10 cellular contexts compared by ENCODE assay signal in genomic region chr18:27604583-27604982, GRCh38.
A peak's percentile ranks its signal among the peaks of the same experiment; 100 is the strongest.
DNase-seq lines count a peak whose midpoint lies in the region; ATAC-seq, FAIRE-seq and TF ChIP-seq lines count a peak whose summit lies in the region.
"Had no signal": no experiment of that assay in that cellular context is flagged by ENCODE, and none has a peak within 500 bp of the region (broad histone marks: within the 10 kb centered on the region; RNA-seq: fewer than 3 reads in every experiment).

No MANE protein-coding gene starts in this region.

- H3K4me3 ChIP-seq in HUES64 (ENCODE audit: low read length) (no peak overlapping the region), pancreas (no peak overlapping the region)
- H3K4me3 ChIP-seq: body of pancreas, suprapubic skin had no signal

- H3K36me3 ChIP-seq in HUES64 (ENCODE audit: insufficient read depth, low read length), result no peaks in the 10 kb centered on the region
- H3K36me3 ChIP-seq in pancreas, result no peaks in the 10 kb centered on the region
- H3K36me3 ChIP-seq: suprapubic skin had no signal

- H3K27me3 ChIP-seq in HUES64 (ENCODE audit: insufficient read depth, low read length) (no peaks in the 10 kb centered on the region), pancreas (no peaks in the 10 kb centered on the region)
- H3K27me3 ChIP-seq: body of pancreas, suprapubic skin had no signal

- WGBS in HUES64, result 38% methylated on average over 4 of the region's 4 CpGs
- 29 to 34% methylated on average over 4 of the region's 4 CpGs for WGBS in pancreas, 2 donors

- ATAC-seq in pancreas (peak; percentile 48 to 74 (median 70)), GM18858 (IDR thresholded peaks at IDR 0.05; ENCODE audit: unreplicated experiment) (no peak)

- peaks cover 15% of the 10 kb centered on the region for H3K4me1 ChIP-seq in HUES64 (ENCODE audit: insufficient read depth, low read length)
- peaks cover 0 to 5% (median 0%) of the 10 kb centered on the region in 3 donors for H3K4me1 ChIP-seq in pancreas
- H3K4me1 ChIP-seq: suprapubic skin had no signal

- H3K27ac ChIP-seq in HUES64 (ENCODE audit: low read depth, low read length), result peak overlapping the region; percentile 49; the same call in 1 of the 2 replicates
- no peak overlapping the region for H3K27ac ChIP-seq in epithelial cell of prostate
- no peak overlapping the region for H3K27ac ChIP-seq in pancreas
- H3K27ac ChIP-seq: body of pancreas, suprapubic skin had no signal

- no peaks in the 10 kb centered on the region for H3K9me3 ChIP-seq in HUES64 (ENCODE audit: insufficient read depth, low read depth, low read length)
- no peaks in the 10 kb centered on the region for H3K9me3 ChIP-seq in pancreas
- H3K9me3 ChIP-seq: body of pancreas, suprapubic skin had no signal

- no peak overlapping the region for H3K9ac ChIP-seq in HUES64 (ENCODE audit: low read depth, low read length)

- intact Hi-C loops in pancreas (cut with DNase I), result loop anchor here in 1 of 3 donors (10.0 kb wide), 1 partner anchor 150 kb away; no protein-coding TSS in a partner anchor

- peak; percentile 8 for DNase-seq in SK-N-DZ (ENCODE audit: low spot score)
- DNase-seq in epithelial cell of prostate (ENCODE audit: low read depth, low spot score), result peak; percentile 8
- no peak for DNase-seq in pancreas
- no peak for DNase-seq in GM19238 (ENCODE audit: insufficient read length, low spot score)
- no peak for DNase-seq in activated T-cell treated with anti-CD3 and anti-CD28 coated beads, Interleukin-2, amount 50 U/mL, for 48 hours
- DNase-seq: CD4-positive, alpha-beta T cell had no signal

- TF ChIP-seq CTCF in pancreas (IDR thresholded peaks at IDR 0.05), result no peak

- no peak for FAIRE-seq in pancreas (lab: Jason Lieb, UNC)

Comparison
In these comparisons a context has a peak if more than half of its experiments do, and no peak if none do; other contexts are left out.
1. DNase-seq: peak in SK-N-DZ (single experiment) and epithelial cell of prostate (single experiment); none in pancreas (0 of 6), GM19238 (single experiment) and activated T-cell treated with anti-CD3 and anti-CD28 coated beads, Interleukin-2, amount 50 U/mL, for 48 hours (0 of 2).